In the genomic region with DNA sequence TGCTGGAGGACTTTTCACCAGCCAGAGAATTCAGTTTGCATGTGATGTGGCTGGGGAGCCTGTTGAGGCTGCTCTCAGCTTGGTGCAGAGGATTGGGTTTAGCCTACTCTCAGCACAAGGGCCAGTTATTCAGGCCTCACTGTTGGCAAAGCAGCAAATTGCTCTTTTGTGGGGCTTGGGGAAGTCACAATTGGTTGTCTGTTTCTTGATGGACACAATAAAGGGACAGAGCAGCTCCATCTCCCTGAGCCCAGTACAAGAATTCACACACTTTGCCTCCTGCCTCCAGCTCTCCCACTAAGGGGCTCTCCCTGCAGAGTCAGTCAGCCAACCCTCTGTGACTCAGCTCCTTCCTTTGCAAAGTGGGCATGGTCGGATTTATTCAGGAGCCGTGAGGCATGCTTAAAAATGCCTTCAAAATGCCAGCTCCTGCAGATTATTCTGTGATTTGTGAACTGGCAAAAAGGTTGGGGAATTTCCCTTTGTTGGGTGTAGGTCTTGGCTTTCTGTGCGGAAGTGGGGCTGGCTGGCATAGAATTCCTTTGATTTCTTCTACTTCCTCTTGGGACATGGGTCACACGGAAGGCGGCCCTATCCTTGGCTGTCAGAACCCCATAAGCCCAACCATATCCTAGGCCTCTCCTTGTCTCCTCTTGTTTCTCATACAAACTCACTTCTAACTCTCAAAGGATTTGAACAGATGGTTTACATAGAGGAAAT, we compare ENCODE assay signal across 1 cellular context.
TF ChIP-seq lines count a peak whose summit lies in the region.

No MANE protein-coding gene starts in this region.

TF ChIP-seq in IMR-90, 13 proteins besides CTCF, POLR2A, EP300 and RAD21 (continued from another document):
- TF ChIP-seq BHLHE40 (IDR thresholded peaks at IDR 0.05; ENCODE audit: low read depth, low read length): no peak
- no peak for TF ChIP-seq RCOR1 (IDR thresholded peaks at IDR 0.05; ENCODE audit: insufficient replicate concordance, low read length)
- TF ChIP-seq, protein P1, sequence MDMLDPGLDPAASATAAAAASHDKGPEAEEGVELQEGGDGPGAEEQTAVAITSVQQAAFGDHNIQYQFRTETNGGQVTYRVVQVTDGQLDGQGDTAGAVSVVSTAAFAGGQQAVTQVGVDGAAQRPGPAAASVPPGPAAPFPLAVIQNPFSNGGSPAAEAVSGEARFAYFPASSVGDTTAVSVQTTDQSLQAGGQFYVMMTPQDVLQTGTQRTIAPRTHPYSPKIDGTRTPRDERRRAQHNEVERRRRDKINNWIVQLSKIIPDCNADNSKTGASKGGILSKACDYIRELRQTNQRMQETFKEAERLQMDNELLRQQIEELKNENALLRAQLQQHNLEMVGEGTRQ (IDR thresholded peaks at IDR 0.05; ENCODE audit: low read depth, low read length): no peak
- TF ChIP-seq MAZ (IDR thresholded peaks at IDR 0.05; ENCODE audit: borderline replicate concordance, low read depth, low read length): no peak
- TF ChIP-seq CHD1 (IDR thresholded peaks at IDR 0.05; ENCODE audit: low read depth, low read length): no peak
- TF ChIP-seq FOS (IDR thresholded peaks at IDR 0.05; ENCODE audit: low read depth, low read length): no peak
- no peak for TF ChIP-seq NFE2L2 (IDR thresholded peaks at IDR 0.05; ENCODE audit: low read depth, low read length)
TF ChIP-seq in IMR-90: peak in this region for 0.
